ENCODE assay signal across 3 cellular contexts in the genomic region with DNA sequence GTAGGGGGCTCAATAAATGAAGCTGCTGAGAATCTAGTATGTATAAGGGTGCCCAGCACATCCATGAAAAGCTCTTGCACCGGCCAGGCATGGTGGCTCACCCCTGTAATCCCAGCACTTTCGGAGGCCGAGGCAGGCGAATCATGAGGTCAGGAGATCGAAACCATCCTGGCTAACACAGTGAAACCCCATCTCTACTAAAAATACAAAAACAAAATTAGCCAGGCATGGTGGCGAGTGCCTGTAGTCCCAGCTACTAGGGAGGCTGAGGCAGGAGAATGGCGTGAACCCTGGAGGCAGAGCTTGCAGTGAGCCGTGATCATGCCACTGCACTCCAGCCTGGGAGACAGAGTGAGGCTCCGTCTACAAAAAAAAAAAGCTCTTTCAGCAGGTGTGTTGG. TPM values are rescaled to one million over a fixed set of nuclear protein-coding genes. Genes with fewer than 3 reads are reported as not detected.
"Had no signal": no experiment of that assay in that cellular context is flagged by ENCODE, and none has a peak within 500 bp of the region (broad histone marks: within the 10 kb centered on the region; RNA-seq: fewer than 3 reads in every experiment).

No MANE protein-coding gene starts in this region.

RNA-seq across cellular contexts. Expression of gene BSPRY, which starts 57.0 kb away (rescaled TPM):
- total RNA-seq: dermis microvascular lymphatic vessel endothelial cell, neural crest cell, osteocyte had no signal
